ENCODE assay signal across 9 cellular contexts in the genomic region with DNA sequence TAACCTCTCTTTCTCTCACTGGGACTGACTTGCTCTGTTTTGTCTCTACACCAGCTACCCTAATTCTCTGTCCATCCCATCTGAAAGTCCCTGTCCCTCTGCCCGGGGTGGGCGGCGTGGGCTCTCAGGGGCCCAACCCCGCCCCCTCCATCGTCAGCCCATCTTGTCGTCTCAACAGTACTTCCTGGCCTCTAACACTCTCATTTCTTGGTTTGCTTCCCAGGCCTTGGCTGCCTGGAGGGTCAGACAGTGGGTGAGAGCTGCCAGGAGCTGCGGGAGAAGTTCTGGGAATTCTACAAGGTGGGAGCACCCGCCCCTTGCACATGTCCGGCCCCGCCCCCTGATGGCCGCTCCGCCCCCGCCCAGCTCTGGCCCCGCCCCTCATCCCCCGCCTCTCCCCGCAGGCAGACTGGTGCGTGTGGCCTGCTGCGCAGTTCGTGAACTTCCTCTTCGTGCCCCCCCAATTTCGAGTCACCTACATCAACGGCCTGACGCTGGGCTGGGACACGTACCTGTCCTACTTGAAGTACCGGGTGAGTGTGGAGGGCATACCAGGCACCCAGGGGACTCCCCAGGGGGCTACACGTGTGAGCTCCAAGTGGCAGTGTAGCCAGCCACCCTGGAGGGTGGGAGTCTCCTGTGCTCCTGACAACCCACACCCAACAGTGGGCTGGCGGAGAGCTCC. TPM values are rescaled to one million over a fixed set of nuclear protein-coding genes. Genes with fewer than 3 reads are reported as not detected.
DNase-seq lines count a peak whose midpoint lies in the region; ATAC-seq, FAIRE-seq and TF ChIP-seq lines count a peak whose summit lies in the region.
"Had no signal": no experiment of that assay in that cellular context is flagged by ENCODE, and none has a peak within 500 bp of the region (broad histone marks: within the 10 kb centered on the region; RNA-seq: fewer than 3 reads in every experiment).

No MANE protein-coding gene starts in this region.

- H3K27me3 ChIP-seq in RWPE2 (ENCODE audit: insufficient read depth, poor library complexity, severe bottlenecking) (no peaks in the 10 kb centered on the region), neural progenitor cell (no peaks in the 10 kb centered on the region), foreskin keratinocyte (no peaks in the 10 kb centered on the region)

- H3K36me3 Mint-ChIP-seq in neural progenitor cell, result peaks cover 6% of the 10 kb centered on the region

- H3K27me3 Mint-ChIP-seq in neural progenitor cell (ENCODE audit: insufficient read depth, low read depth), result peaks cover 14% of the 10 kb centered on the region

- peaks cover 22% of the 10 kb centered on the region for H3F3A ChIP-seq in neural progenitor cell (ENCODE audit: low read depth)

- H3K4me1 ChIP-seq in RWPE2 (ENCODE audit: insufficient read depth, poor library complexity, severe bottlenecking), result peaks cover 2% of the 10 kb centered on the region
- peaks cover 10% of the 10 kb centered on the region for H3K4me1 ChIP-seq in neural progenitor cell
- peaks cover 3% of the 10 kb centered on the region for H3K4me1 ChIP-seq in foreskin keratinocyte

- TF ChIP-seq CTCF in RWPE2 (IDR thresholded peaks at IDR 0.05; ENCODE audit: poor library complexity, severe bottlenecking), result no peak
- TF ChIP-seq CTCF in neural progenitor cell (IDR thresholded peaks at IDR 0.05), result no peak
- TF ChIP-seq CTCF in foreskin keratinocyte (conservative IDR thresholded peaks at IDR 0.05), result no peak

- no peaks in the 10 kb centered on the region for H3K9me3 ChIP-seq in RWPE2 (ENCODE audit: severe bottlenecking)
- no peaks in the 10 kb centered on the region for H3K9me3 ChIP-seq in neural progenitor cell (ENCODE audit: low read depth)

- FAIRE-seq in GM12891 (lab: Jason Lieb, UNC), result peak; percentile 69
- FAIRE-seq: islet of Langerhans had no signal

- ATAC-seq in RWPE2 (ENCODE audit: low read depth) (no peak), HG02852 (IDR thresholded peaks at IDR 0.05; ENCODE audit: unreplicated experiment) (no peak), foreskin keratinocyte (no peak), HG02870 (IDR thresholded peaks at IDR 0.05; ENCODE audit: unreplicated experiment) (no peak)

- peak overlapping the region; percentile 91 for H3K4me3 Mint-ChIP-seq in neural progenitor cell

- H3K9me3 Mint-ChIP-seq in neural progenitor cell, result no peaks in the 10 kb centered on the region

- H3K27ac ChIP-seq in RWPE2 (ENCODE audit: poor library complexity, severe bottlenecking) (peak overlapping the region; percentile 44), neural progenitor cell (no peak overlapping the region), foreskin keratinocyte (no peak overlapping the region)

- no peak for TF ChIP-seq POLR2A in GM12891 (IDR thresholded peaks at IDR 0.05; ENCODE audit: low read depth, low read length)

- H3K36me3 ChIP-seq in RWPE2 (ENCODE audit: low read depth) (peaks cover 12% of the 10 kb centered on the region; the same call in 1 of the 2 replicates), neural progenitor cell (no peaks in the 10 kb centered on the region)

- H3K4me3 ChIP-seq in RWPE2 (ENCODE audit: severe bottlenecking), result peak overlapping the region; percentile 69
- peak overlapping the region; percentile 77 for H3K4me3 ChIP-seq in neural progenitor cell

- no peak overlapping the region for H2AFZ ChIP-seq in neural progenitor cell (replicated peaks)

- H3K9ac ChIP-seq in neural progenitor cell, result no peak overlapping the region

- no peak overlapping the region for H3K27ac Mint-ChIP-seq in neural progenitor cell

- H3K79me2 ChIP-seq in neural progenitor cell (ENCODE audit: low read depth), result peaks cover 8% of the 10 kb centered on the region

- DNase-seq in GM12891 (ENCODE audit: insufficient read length, low spot score) (peak; percentile 56), RWPE2 (ENCODE audit: low spot score) (no peak), dermis blood vessel endothelial cell (peak; percentile 56), neural progenitor cell (ENCODE audit: low spot score) (peak; percentile 58), foreskin keratinocyte (no peak), SKM-1 (lab: John Stamatoyannopoulos, UW; ENCODE audit: unreplicated experiment) (no peak)

- peaks cover 18% of the 10 kb centered on the region for H4K20me1 ChIP-seq in neural progenitor cell (ENCODE audit: low read depth)

- H3K4me1 Mint-ChIP-seq in neural progenitor cell, result peaks cover 19% of the 10 kb centered on the region

- H3K4me2 ChIP-seq in neural progenitor cell, result peak overlapping the region; percentile 93

TF ChIP-seq in GM12891, 5 proteins besides CTCF, POLR2A, EP300 and RAD21:
- TF ChIP-seq PAX5 (IDR thresholded peaks at IDR 0.05; ENCODE audit: insufficient read depth, low read length, severe bottlenecking) (no peak), TAF1 (IDR thresholded peaks at IDR 0.05; ENCODE audit: low read depth, low read length) (no peak), POLR2AphosphoS5 (IDR thresholded peaks at IDR 0.05; ENCODE audit: low read depth, low read length) (no peak), POU2F2 (IDR thresholded peaks at IDR 0.05; ENCODE audit: low read depth, low read length) (no peak), SPI1 (IDR thresholded peaks at IDR 0.05; ENCODE audit: low read depth, low read length) (no peak)

RNA-seq across cellular contexts. Expression of a gene that starts 1.7 kb away (rescaled TPM):
- 10.6 TPM for polyA plus RNA-seq in GM12891 (2012; ENCODE audit: low read depth, missing spikeins)
- total RNA-seq in dermis blood vessel endothelial cell (15.3 and 19.3 TPM in 2 replicates), neural progenitor cell (ENCODE audit: low replicate concordance) (28.1 and 37.7 TPM in 2 replicates), foreskin keratinocyte (24.5 and 26.9 TPM in 2 replicates)
- polyA plus RNA-seq in foreskin keratinocyte, result 37.0 and 39.4 TPM in 2 replicates

RNA-seq across cellular contexts. Expression of a gene that starts 9.1 kb away (rescaled TPM):
- 1.0 TPM for polyA plus RNA-seq in GM12891 (2012; ENCODE audit: low read depth, missing spikeins)
- total RNA-seq in dermis blood vessel endothelial cell, result 0.17 and 0.93 TPM in 2 replicates
- total RNA-seq in neural progenitor cell (ENCODE audit: low replicate concordance), result 1.1 and 1.5 TPM in 2 replicates
- 0.68 and 0.85 TPM in 2 replicates for total RNA-seq in foreskin keratinocyte
- polyA plus RNA-seq in foreskin keratinocyte, result 0.84 and 1.5 TPM in 2 replicates

RNA-seq across cellular contexts. Expression of a gene that starts 21.1 kb away (rescaled TPM):
- 201 TPM for polyA plus RNA-seq in GM12891 (2012; ENCODE audit: low read depth, missing spikeins)
- total RNA-seq in dermis blood vessel endothelial cell (8.0 and 8.5 TPM in 2 replicates), neural progenitor cell (ENCODE audit: low replicate concordance) (0.62 TPM in 1 of 2 replicates, not detected in the other), foreskin keratinocyte (22.0 and 22.7 TPM in 2 replicates)
- 31.7 and 32.6 TPM in 2 replicates for polyA plus RNA-seq in foreskin keratinocyte

RNA-seq across cellular contexts. Expression of a gene that starts 31.5 kb away (rescaled TPM):
- polyA plus RNA-seq in GM12891 (2012; ENCODE audit: low read depth, missing spikeins), result 0.17 TPM
- 0.28 and 0.51 TPM in 2 replicates for total RNA-seq in dermis blood vessel endothelial cell
- 0.28 and 0.62 TPM in 2 replicates for total RNA-seq in neural progenitor cell (ENCODE audit: low replicate concordance)
- not detected in 2 replicates for total RNA-seq in foreskin keratinocyte
- not detected in 2 replicates for polyA plus RNA-seq in foreskin keratinocyte

RNA-seq across cellular contexts. Expression of a gene that starts 41.7 kb away (rescaled TPM):
- polyA plus RNA-seq in GM12891 (2012; ENCODE audit: low read depth, missing spikeins), result 6.7 TPM
- total RNA-seq in dermis blood vessel endothelial cell (4.8 and 9.7 TPM in 2 replicates), neural progenitor cell (ENCODE audit: low replicate concordance) (21.4 and 41.8 TPM in 2 replicates), foreskin keratinocyte (24.2 and 26.0 TPM in 2 replicates)
- polyA plus RNA-seq in foreskin keratinocyte, result 23.7 and 24.1 TPM in 2 replicates

Comparison
In these comparisons a context has a peak if more than half of its experiments do, and no peak if none do; other contexts are left out.
1. DNase-seq: peak in GM12891 (single experiment), dermis blood vessel endothelial cell (single experiment) and neural progenitor cell (single experiment); none in RWPE2 (single experiment), foreskin keratinocyte (0 of 2) and SKM-1 (single experiment).